In genomic region chr22:40862013-40862412, GRCh38 we compare ENCODE assay signal across 1 cellular context.
TF ChIP-seq lines count a peak whose summit lies in the region.

Gene DNAJB7 (minus strand): TSS chr22:40862113. CDS start chr22:40861994, 119 bp downstream.

TF ChIP-seq in IMR-90, 13 proteins besides CTCF, POLR2A, EP300 and RAD21 (continued from another document):
- TF ChIP-seq NFE2L2 (IDR thresholded peaks at IDR 0.05; ENCODE audit: low read depth, low read length), result no peak
- no peak for TF ChIP-seq RFX5 (IDR thresholded peaks at IDR 0.05; ENCODE audit: low read depth, low read length)
- TF ChIP-seq MAZ (IDR thresholded peaks at IDR 0.05; ENCODE audit: borderline replicate concordance, low read depth, low read length), result no peak
TF ChIP-seq in IMR-90: peak in this region for 0.
